1 cellular context compared by ENCODE assay signal in genomic region chr2:54814367-54815155, GRCh38.
TF ChIP-seq lines count a peak whose summit lies in the region.

No MANE protein-coding gene starts in this region.

TF ChIP-seq in K562, 482 proteins besides CTCF, POLR2A, EP300 and RAD21 (continued from another document):
- TF ChIP-seq ZNF507 (tag; conservative IDR thresholded peaks at IDR 0.05): no peak
- no peak for TF ChIP-seq TEAD2 (tag; IDR thresholded peaks at IDR 0.05)
- no peak for TF ChIP-seq SRSF7 (optimal IDR thresholded peaks at IDR 0.05; ENCODE audit: low read depth, low read length)
